9 cellular contexts compared by ENCODE assay signal in genomic region chr9:129007035-129007765, GRCh38. TPM values are rescaled to one million over a fixed set of nuclear protein-coding genes. Genes with fewer than 3 reads are reported as not detected.
DNase-seq lines count a peak whose midpoint lies in the region; ATAC-seq and TF ChIP-seq lines count a peak whose summit lies in the region.
"Had no signal": no experiment of that assay in that cellular context is flagged by ENCODE, and none has a peak within 500 bp of the region (broad histone marks: within the 10 kb centered on the region; RNA-seq: fewer than 3 reads in every experiment).

No MANE protein-coding gene starts in this region.

- WGBS in SK-N-SH (ENCODE audit: low lambda C conversion rate): 93% methylated on average over 14 of the region's 14 CpGs
- WGBS in heart right ventricle, 2 donors: 66 to 71% methylated on average over 14 of the region's 14 CpGs
- WGBS in sigmoid colon, 2 donors: 86 to 88% methylated on average over 14 of the region's 14 CpGs

- ATAC-seq in heart right ventricle: peak in 6 of 8 donors; percentile 2 to 29 (median 8)
- ATAC-seq in HG02870 (IDR thresholded peaks at IDR 0.05; ENCODE audit: unreplicated experiment): no peak

- no peak overlapping the region for H2AFZ ChIP-seq in SK-N-SH (ENCODE audit: low read depth)
- H2AFZ ChIP-seq: parathyroid adenoma had no signal

- H3K36me3 ChIP-seq in SK-N-SH (replicated peaks in 1 of 2; ENCODE audit: control insufficient read depth in 1 of 2, insufficient read depth in 2 of 2, low read length in 1 of 2): peaks cover 4 to 63% of the 10 kb centered on the region in 2 experiments
- peaks cover 3 to 99% (median 46%) of the 10 kb centered on the region in 9 donors for H3K36me3 ChIP-seq in heart right ventricle
- peaks cover 15 to 82% (median 44%) of the 10 kb centered on the region in 4 donors for H3K36me3 ChIP-seq in sigmoid colon

- no peak for TF ChIP-seq POLR2A in sigmoid colon (IDR thresholded peaks at IDR 0.05)

- H3K4me3 ChIP-seq in SK-N-SH (ENCODE audit: low read depth in 2 of 2, low read length in 1 of 2) (peak overlapping the region in 1 of 2 experiments; percentile 40; a peak in 1 of 4 replicates), heart right ventricle (no peak overlapping the region), sigmoid colon (no peak overlapping the region)

- TF ChIP-seq EP300 in SK-N-SH (IDR thresholded peaks at IDR 0.05; ENCODE audit: borderline replicate concordance in 1 of 2, low read depth in 1 of 2, low read length in 1 of 2) (no peak), sigmoid colon (IDR thresholded peaks at IDR 0.05) (no peak)

- DNase-seq in G401 (ENCODE audit: low spot score) (peak; percentile 47), SK-N-SH (no peak), heart right ventricle (peak; percentile 53 to 72), sigmoid colon (peak; percentile 77), T-helper 9 cell (no peak), DMS53 (lab: John Stamatoyannopoulos, UW) (no peak), GM13977 (ENCODE audit: low spot score) (no peak)

- no peak overlapping the region for H3K4me2 ChIP-seq in SK-N-SH

- intact Hi-C loops in heart right ventricle (cut with DNase I): no loop called here
- intact Hi-C loops in sigmoid colon (cut with DNase I): no loop called here

- H3K4me1 ChIP-seq in SK-N-SH (ENCODE audit: control insufficient read depth in 1 of 2, insufficient read depth in 2 of 2, low read depth in 1 of 2, low read length in 1 of 2): no peaks in the 10 kb centered on the region; a peak in 1 of 4 replicates
- peaks cover 0 to 25% (median 15%) of the 10 kb centered on the region in 9 donors for H3K4me1 ChIP-seq in heart right ventricle
- H3K4me1 ChIP-seq in sigmoid colon: peaks cover 0 to 19% (median 13%) of the 10 kb centered on the region in 4 donors
- H3K4me1 ChIP-seq: parathyroid adenoma had no signal

- TF ChIP-seq CTCF in SK-N-SH (IDR thresholded peaks at IDR 0.05) (no peak; the same call in 1 of the 2 replicates), heart right ventricle (IDR thresholded peaks at IDR 0.05) (peak in 2 of 9 donors; percentile 1 to 7), sigmoid colon (IDR thresholded peaks at IDR 0.05) (peak in 1 of 4 experiments; percentile 6), GM13977 (IDR thresholded peaks at IDR 0.05; ENCODE audit: extremely low read depth, insufficient read depth, missing control alignments) (no peak)

- H3K9me3 ChIP-seq in SK-N-SH (no peaks in the 10 kb centered on the region), heart right ventricle (no peaks in the 10 kb centered on the region), sigmoid colon (no peaks in the 10 kb centered on the region)

- H3K27me3 ChIP-seq in SK-N-SH (ENCODE audit: insufficient read depth) (no peaks in the 10 kb centered on the region), heart right ventricle (no peaks in the 10 kb centered on the region), sigmoid colon (no peaks in the 10 kb centered on the region)

- POLR2A ChIA-PET in SK-N-SH (lab: Yijun Ruan, JAX): no interaction called here

- H3K9ac ChIP-seq in SK-N-SH: no peak overlapping the region
- H3K9ac ChIP-seq: parathyroid adenoma had no signal

- peaks cover 14% of the 10 kb centered on the region for H3F3A ChIP-seq in SK-N-SH (replicated peaks; ENCODE audit: insufficient read depth)

- TF ChIP-seq RAD21 in SK-N-SH (IDR thresholded peaks at IDR 0.05; ENCODE audit: low read length): no peak

- H3K27ac ChIP-seq in SK-N-SH (ENCODE audit: low read depth in 2 of 2, low read length in 1 of 2) (no peak overlapping the region), heart right ventricle (peak overlapping the region in 8 of 10 donors; percentile 7 to 69 (median 44)), sigmoid colon (peak overlapping the region; percentile 32 to 72 (median 53))
- H3K27ac ChIP-seq: parathyroid adenoma had no signal

- no peaks in the 10 kb centered on the region for H3K9me2 ChIP-seq in SK-N-SH

- H3K79me2 ChIP-seq in SK-N-SH (ENCODE audit: insufficient read depth): no peaks in the 10 kb centered on the region

- in situ Hi-C loops in G401 (cut with HindIII; ENCODE audit: low sequenced_read_pairs): no loop called here
- in situ Hi-C loops in GM13977 (cut with MboI; ENCODE audit: low pct_unique_long_range_greater_than_20kb, low sequenced_read_pairs, unreplicated experiment): no loop called here

- CTCF ChIA-PET in SK-N-SH (lab: Yijun Ruan, JAX): interaction anchor here (0.6 to 4.7 kb wide), 19 partner anchors 9 to 534 kb away, joined by 3 to 37 read pairs (median 4); partner anchors contain the start of genes DOLPP1 and SH3GLB2

- 0 out of 2 replicates have a peak, but pooled peaks cover 3% of the 10 kb centered on the region for H4K20me1 ChIP-seq in SK-N-SH (ENCODE audit: insufficient read depth)

TF ChIP-seq in SK-N-SH, 30 proteins besides CTCF, POLR2A, EP300 and RAD21:
- TF ChIP-seq RCOR1 (IDR thresholded peaks at IDR 0.05; ENCODE audit: low read length) (no peak), NRF1 (IDR thresholded peaks at IDR 0.05; ENCODE audit: low read depth, low read length) (no peak), PBX3 (IDR thresholded peaks at IDR 0.05) (no peak), MAX (IDR thresholded peaks at IDR 0.05; ENCODE audit: low read depth) (no peak), NFIC (IDR thresholded peaks at IDR 0.05; ENCODE audit: borderline replicate concordance) (no peak; the same call in 1 of the 2 replicates), GATA2 (CRISPR knock-in tag; IDR thresholded peaks at IDR 0.05) (no peak), FOXJ3 (CRISPR knock-in tag; IDR thresholded peaks at IDR 0.05) (no peak), POLR2AphosphoS5 (IDR thresholded peaks at IDR 0.05; ENCODE audit: low read depth, low read length) (0 out of 2 replicates have a peak, but pooled peaks have one; percentile 14)

RNA-seq across cellular contexts. Expression of gene SH3GLB2, which starts 20.9 kb away (rescaled TPM):
- 43.6 and 54.3 TPM in 2 replicates for total RNA-seq in G401 (2014; rRNA removed; shearing (Covaris generic))
- polyA plus RNA-seq in SK-N-SH (2012; rRNA removed): 94.4 and 111 TPM in 2 replicates
- polyA plus RNA-seq in SK-N-SH (2012; cell fraction: cytosol; rRNA removed): 24.8 and 39.7 TPM in 2 replicates
- polyA plus RNA-seq in SK-N-SH (2012; cell fraction: nucleus; rRNA removed): 624 and 677 TPM in 2 replicates
- 10 to 100 TPM; 25.2 to 40.5 (median 31.5) TPM for total RNA-seq in heart right ventricle
- polyA plus RNA-seq in heart right ventricle: 10 to 100 TPM; 34.1 to 51.3 TPM
- total RNA-seq in sigmoid colon: 10 to 100 TPM; 66.7 to 78.3 (median 72.9) TPM
- 100 to 1,000 TPM in 1 of 3 donors, 10 to 100 TPM in 2; 49.7 to 143 (median 62.5) TPM for polyA plus RNA-seq in sigmoid colon

RNA-seq across cellular contexts. Expression of gene MIGA2, which starts 29.2 kb away (rescaled TPM):
- total RNA-seq in G401 (2014; rRNA removed; shearing (Covaris generic)): 7.8 and 20.5 TPM in 2 replicates
- polyA plus RNA-seq in SK-N-SH (2012; rRNA removed) (21.2 and 26.4 TPM in 2 replicates), heart right ventricle (10 to 100 TPM; 39.6 to 44.4 TPM), sigmoid colon (10 to 100 TPM in 1 of 3 donors, 1 to 10 TPM in 2; 8.4 to 44.3 (median 9.9) TPM)
- 6.0 and 9.9 TPM in 2 replicates for polyA plus RNA-seq in SK-N-SH (2012; cell fraction: cytosol; rRNA removed)
- 104 and 119 TPM in 2 replicates for polyA plus RNA-seq in SK-N-SH (2012; cell fraction: nucleus; rRNA removed)
- total RNA-seq in heart right ventricle (10 to 100 TPM; 30.4 to 46.0 (median 34.5) TPM), sigmoid colon (10 to 100 TPM; 18.1 to 30.5 (median 25.1) TPM)

RNA-seq across cellular contexts. Expression of gene NUP188, which starts 59.7 kb away (rescaled TPM):
- 33.2 and 68.6 TPM in 2 replicates for total RNA-seq in G401 (2014; rRNA removed; shearing (Covaris generic))
- polyA plus RNA-seq in SK-N-SH (2012; rRNA removed) (41.5 and 49.5 TPM in 2 replicates), heart right ventricle (10 to 100 TPM; 12.7 to 20.6 TPM), sigmoid colon (10 to 100 TPM in 1 of 3 donors, 1 to 10 TPM in 2; 3.7 to 21.3 (median 5.4) TPM)
- 19.7 and 29.6 TPM in 2 replicates for polyA plus RNA-seq in SK-N-SH (2012; cell fraction: cytosol; rRNA removed)
- 74.3 and 77.1 TPM in 2 replicates for polyA plus RNA-seq in SK-N-SH (2012; cell fraction: nucleus; rRNA removed)
- total RNA-seq in heart right ventricle (10 to 100 TPM; 16.1 to 27.3 (median 20.6) TPM), sigmoid colon (10 to 100 TPM; 16.6 to 28.8 (median 24.6) TPM)

RNA-seq across cellular contexts. Expression of gene DOLK, which starts 59.8 kb away (rescaled TPM):
- total RNA-seq in G401 (2014; rRNA removed; shearing (Covaris generic)): 33.7 and 38.6 TPM in 2 replicates
- 23.1 and 31.7 TPM in 2 replicates for polyA plus RNA-seq in SK-N-SH (2012; rRNA removed)
- polyA plus RNA-seq in SK-N-SH (2012; cell fraction: cytosol; rRNA removed): 15.8 and 23.1 TPM in 2 replicates
- 12.1 and 15.0 TPM in 2 replicates for polyA plus RNA-seq in SK-N-SH (2012; cell fraction: nucleus; rRNA removed)
- 10 to 100 TPM in 3 of 10 donors, 1 to 10 TPM in 7; 6.0 to 12.0 (median 8.8) TPM for total RNA-seq in heart right ventricle
- polyA plus RNA-seq in heart right ventricle: 10 to 100 TPM in 1 of 2 donors, 1 to 10 TPM in 1; 5.0 to 14.2 TPM
- total RNA-seq in sigmoid colon: 10 to 100 TPM in 1 of 4 donors, 1 to 10 TPM in 3; 6.2 to 11.4 (median 9.3) TPM
- 10 to 100 TPM in 1 of 3 donors, 1 to 10 TPM in 2; 2.4 to 11.1 (median 3.5) TPM for polyA plus RNA-seq in sigmoid colon

Comparison
In these comparisons a context has a peak if more than half of its experiments do, and no peak if none do; other contexts are left out.
1. DNase-seq: peak in G401 (single experiment), heart right ventricle (2 of 2) and sigmoid colon (single experiment); none in SK-N-SH (single experiment), T-helper 9 cell (single experiment), DMS53 (single experiment) and GM13977 (single experiment).
2. H3K27ac ChIP-seq: peak in heart right ventricle (8 of 10) and sigmoid colon (4 of 4); none in SK-N-SH (0 of 2).